Comparison of ENCODE assay signal across 10 cellular contexts in the genomic region with DNA sequence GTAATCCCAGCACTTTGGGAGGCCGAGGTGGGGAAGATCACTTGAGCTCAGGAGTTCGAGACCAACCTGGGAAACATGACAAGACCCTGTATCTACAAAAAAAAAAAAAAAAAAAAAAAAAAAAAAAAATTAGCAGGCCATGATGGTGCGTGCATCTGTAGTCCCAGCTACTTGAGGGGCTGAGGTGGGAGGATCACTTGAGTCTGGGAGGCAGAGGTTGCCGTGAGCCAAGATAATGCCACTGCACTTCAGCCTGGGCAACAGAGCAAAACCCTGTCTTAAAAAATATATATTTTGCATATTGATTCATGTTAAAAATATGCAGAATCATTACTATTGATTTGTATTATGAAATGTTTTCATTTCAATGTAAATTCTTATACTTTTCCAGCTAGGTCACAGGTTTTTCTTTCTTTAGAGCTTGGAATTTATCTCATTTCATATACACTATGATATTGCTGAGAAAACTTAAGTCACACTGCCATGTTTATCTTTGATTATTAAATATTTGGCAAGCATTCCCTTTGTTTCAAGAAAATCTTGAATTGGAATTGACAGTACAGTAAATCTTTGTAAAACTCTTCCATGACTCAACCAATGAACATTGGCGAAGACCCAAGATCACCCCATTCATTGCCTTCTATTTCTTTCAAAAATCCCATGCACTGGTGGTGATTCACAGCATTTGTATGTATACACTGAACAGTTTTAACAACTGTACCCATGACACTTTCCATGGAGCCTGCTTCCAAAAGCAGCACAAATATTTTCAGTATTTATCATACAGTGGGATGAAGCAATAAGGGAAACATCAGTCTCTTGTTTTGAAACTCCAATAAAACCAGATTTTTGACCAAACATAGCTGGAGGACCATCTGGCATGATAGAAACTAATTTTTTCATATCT.
DNase-seq lines count a peak whose midpoint lies in the region; ATAC-seq and TF ChIP-seq lines count a peak whose summit lies in the region.
"Had no signal": no experiment of that assay in that cellular context is flagged by ENCODE, and none has a peak within 500 bp of the region (broad histone marks: within the 10 kb centered on the region; RNA-seq: fewer than 3 reads in every experiment).

No MANE protein-coding gene starts in this region.

- H3K9me3 ChIP-seq in lung (ENCODE audit: control insufficient read depth in 2 of 2, insufficient read depth in 1 of 2, low read length in 1 of 2), result no peaks in the 10 kb centered on the region

- in situ Hi-C loops in ACHN (cut with HindIII; ENCODE audit: low pct_ligation_motif_present, low pct_unique_long_range_greater_than_20kb, low sequenced_read_pairs), result no loop called here

- no peak overlapping the region for H3K27ac ChIP-seq in lung (ENCODE audit: low read depth in 1 of 2, low read length in 1 of 2)

- 81 to 88% methylated on average over 5 of the region's 5 CpGs for WGBS in lung, 2 donors

- no peaks in the 10 kb centered on the region for H3K36me3 ChIP-seq in lung (ENCODE audit: control insufficient read depth in 2 of 2, insufficient read depth in 2 of 2, low read length in 2 of 2)

- no peaks in the 10 kb centered on the region for H3K27me3 ChIP-seq in lung (ENCODE audit: control insufficient read depth, insufficient read depth)

- no peaks in the 10 kb centered on the region for H3K4me1 ChIP-seq in lung (ENCODE audit: control insufficient read depth in 2 of 2, insufficient read depth in 2 of 2, low read length in 2 of 2)

- ATAC-seq in lung (ENCODE audit: insufficient read depth, low FRiP score), result no peak
- no peak for ATAC-seq in GM18502 (IDR thresholded peaks at IDR 0.05; ENCODE audit: poor library complexity, unreplicated experiment)
- no peak for ATAC-seq in HG03108 (IDR thresholded peaks at IDR 0.05; ENCODE audit: unreplicated experiment)
- no peak for ATAC-seq in activated CD4-positive, CD25-positive, alpha-beta regulatory T cell treated with anti-CD3 and anti-CD28 coated beads, Interleukin-2, amount 50 U/mL, for 24 hours
- ATAC-seq in left lobe of liver, result no peak

- H3K4me3 ChIP-seq in choroid plexus epithelial cell (ENCODE audit: low read depth, low read length), result no peak overlapping the region
- no peak overlapping the region for H3K4me3 ChIP-seq in lung

- TF ChIP-seq CTCF in choroid plexus epithelial cell (conservative IDR thresholded peaks at IDR 0.05; ENCODE audit: low read depth, low read length) (no peak), lung (IDR thresholded peaks at IDR 0.05; ENCODE audit: control extremely low read depth, extremely low read depth) (no peak)

- DNase-seq in ACHN (peak; percentile 99), LoVo (ENCODE audit: low spot score) (peak; percentile 61), choroid plexus epithelial cell (ENCODE audit: low read depth) (peak; percentile 99), lung (ENCODE audit: low spot score) (peak; percentile 30), left lobe of liver (ENCODE audit: low spot score) (no peak)
- DNase-seq: COR-L47, erythroblast had no signal
